Comparison of ENCODE assay signal across 10 cellular contexts in genomic region chr3:13023251-13024055, GRCh38. TPM values are rescaled to one million over a fixed set of nuclear protein-coding genes. Genes with fewer than 3 reads are reported as not detected.
DNase-seq lines count a peak whose midpoint lies in the region; TF ChIP-seq lines count a peak whose summit lies in the region.
"Had no signal": no experiment of that assay in that cellular context is flagged by ENCODE, and none has a peak within 500 bp of the region (broad histone marks: within the 10 kb centered on the region; RNA-seq: fewer than 3 reads in every experiment).

No MANE protein-coding gene starts in this region.

- no peaks in the 10 kb centered on the region for H3K27me3 ChIP-seq in tibial artery

- intact Hi-C loops in tibial artery (cut with DNase I; ENCODE audit: low total_unique reads): no loop called here

- TF ChIP-seq CTCF in fibroblast of the aortic adventitia (IDR thresholded peaks at IDR 0.05; ENCODE audit: insufficient read depth, low read length) (no peak), tibial artery (IDR thresholded peaks at IDR 0.05) (no peak)

- H3K4me3 ChIP-seq in fibroblast of the aortic adventitia (ENCODE audit: low read depth, low read length) (no peak overlapping the region), tibial artery (no peak overlapping the region)

- no peaks in the 10 kb centered on the region for H3K9me3 ChIP-seq in tibial artery

- H3K27ac ChIP-seq in tibial artery: peak overlapping the region; percentile 33 to 71
- H3K27ac ChIP-seq: KMS-11 had no signal

- peak in 2 of 3 experiments; percentile 5 to 37 for DNase-seq in NCI-H1417 (lab: John Stamatoyannopoulos, UW)
- no peak for DNase-seq in NCI-H1417 treated with DMSO at 0.1 percent for 48 hours (lab: John Stamatoyannopoulos, UW)
- peak; percentile 59 for DNase-seq in NAMALWA (ENCODE audit: low spot score)
- peak; percentile 43 for DNase-seq in fibroblast of the aortic adventitia (ENCODE audit: low read depth)
- DNase-seq in tibial artery: no peak
- DNase-seq in activated CD8-positive, alpha-beta memory T cell treated with anti-CD3 and anti-CD28 coated beads for 24 hours: no peak
- DNase-seq in islet precursor cell: no peak
- DNase-seq in SKM-1 (lab: John Stamatoyannopoulos, UW; ENCODE audit: unreplicated experiment): no peak
- DNase-seq: 8988T had no signal

- H3K36me3 ChIP-seq in tibial artery: no peaks in the 10 kb centered on the region

- H3K4me1 ChIP-seq in tibial artery: peaks cover 0 to 61% (median 42%) of the 10 kb centered on the region in 4 donors

RNA-seq across cellular contexts. Expression of gene IQSEC1, which starts 49.8 kb away (rescaled TPM):
- total RNA-seq in fibroblast of the aortic adventitia (ENCODE audit: low replicate concordance): 15.9 and 16.0 TPM in 2 replicates

Comparison
In these comparisons a context has a peak if more than half of its experiments do, and no peak if none do; other contexts are left out.
1. DNase-seq: peak in NCI-H1417 (2 of 3), NAMALWA (single experiment) and fibroblast of the aortic adventitia (single experiment); none in NCI-H1417 treated with DMSO at 0.1 percent for 48 hours (single experiment), tibial artery (0 of 2), activated CD8-positive, alpha-beta memory T cell treated with anti-CD3 and anti-CD28 coated beads for 24 hours (single experiment), islet precursor cell (single experiment) and SKM-1 (single experiment).